ENCODE assay signal across 9 cellular contexts in the genomic region with DNA sequence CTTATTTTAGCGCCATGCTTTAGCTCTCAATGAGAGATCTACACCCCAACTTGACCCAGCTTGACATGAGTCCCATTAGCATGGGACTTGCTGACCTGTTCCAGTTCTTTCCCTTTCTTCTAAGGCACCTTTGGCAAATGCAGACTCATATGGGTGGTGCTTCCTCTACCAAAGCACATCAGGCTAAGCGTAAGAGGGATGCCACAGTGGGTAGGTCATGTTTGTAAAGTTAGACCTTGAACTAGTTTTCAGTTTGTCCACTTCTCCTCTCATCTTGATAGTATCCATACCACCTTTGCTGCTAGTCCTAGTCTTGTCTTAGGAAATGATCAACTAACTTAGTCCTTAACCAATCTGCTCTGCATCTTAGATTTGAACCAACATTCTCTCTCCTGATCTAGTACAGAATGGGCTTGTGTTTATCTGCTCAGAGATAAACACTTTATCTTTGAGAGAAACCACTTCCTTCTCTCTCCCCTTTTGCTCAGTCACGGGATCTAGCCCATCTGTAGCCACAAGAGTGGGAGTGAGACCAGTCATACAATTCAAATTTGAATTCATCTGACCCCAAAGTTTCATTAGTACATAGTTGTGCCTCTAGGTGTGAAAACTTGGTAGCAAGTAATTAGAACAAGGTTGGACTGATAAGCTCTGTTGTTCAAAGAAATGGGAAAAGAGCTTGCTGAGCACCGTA.
DNase-seq lines count a peak whose midpoint lies in the region; ATAC-seq lines count a peak whose summit lies in the region.
"Had no signal": no experiment of that assay in that cellular context is flagged by ENCODE, and none has a peak within 500 bp of the region (broad histone marks: within the 10 kb centered on the region; RNA-seq: fewer than 3 reads in every experiment).

No MANE protein-coding gene starts in this region.

- peaks cover 0 to 13% (median 0%) of the 10 kb centered on the region in 3 donors for H3K36me3 Mint-ChIP-seq in CD8-positive, alpha-beta memory T cell
- H3K36me3 Mint-ChIP-seq in activated T-helper 2 cell treated with anti-CD3 and anti-CD28 coated beads, Interferon-gamma antibody, Interleukin-2, Interleukin-4, amounts not matched to agents 10 μg/mL and 5 μg/mL and 100 μg/mL, durations not matched to agents 14 hours and 24 hours and 36 hours (ENCODE audit: low read depth) = peaks cover 23% of the 10 kb centered on the region

- H3K27me3 ChIP-seq in CD8-positive, alpha-beta memory T cell (ENCODE audit: insufficient read depth, low read length, poor library complexity, severe bottlenecking) = no peaks in the 10 kb centered on the region

- H3K4me1 Mint-ChIP-seq in CD8-positive, alpha-beta memory T cell = peaks cover 33 to 50% (median 50%) of the 10 kb centered on the region in 3 donors
- H3K4me1 Mint-ChIP-seq in activated T-helper 2 cell treated with anti-CD3 and anti-CD28 coated beads, Interferon-gamma antibody, Interleukin-2, Interleukin-4, amounts not matched to agents 10 μg/mL and 5 μg/mL and 100 μg/mL, durations not matched to agents 14 hours and 24 hours and 36 hours (ENCODE audit: low read depth) = peaks cover 22% of the 10 kb centered on the region

- peaks cover 0 to 13% (median 12%) of the 10 kb centered on the region in 5 donors for H3K9me3 Mint-ChIP-seq in CD8-positive, alpha-beta memory T cell
- peaks cover 26% of the 10 kb centered on the region for H3K9me3 Mint-ChIP-seq in activated T-helper 2 cell treated with anti-CD3 and anti-CD28 coated beads, Interferon-gamma antibody, Interleukin-2, Interleukin-4, amounts not matched to agents 10 μg/mL and 5 μg/mL and 100 μg/mL, durations not matched to agents 14 hours and 24 hours and 36 hours

- CTCF ChIA-PET in CD8-positive, alpha-beta memory T cell (lab: Charles Lee) = interaction anchor here (1.4 to 2.1 kb wide), 4 partner anchors 10 to 22 kb away, joined by 4 to 6 read pairs (median 5); no protein-coding TSS in a partner anchor

- H3K27ac ChIP-seq in CD8-positive, alpha-beta memory T cell (ENCODE audit: low read depth, low read length) = no peak overlapping the region

- ATAC-seq in GM19463 (IDR thresholded peaks at IDR 0.05; ENCODE audit: unreplicated experiment) (peak; percentile 90), HG03439 (IDR thresholded peaks at IDR 0.05; ENCODE audit: unreplicated experiment) (peak; percentile 83)

- intact Hi-C loops in activated T-helper 2 cell treated with anti-CD3 and anti-CD28 coated beads, Interferon-gamma antibody, Interleukin-2, Interleukin-4, amounts not matched to agents 10 μg/mL and 5 μg/mL and 100 μg/mL, durations not matched to agents 14 hours and 24 hours and 36 hours (cut with micrococcal nuclease) = loop anchor here (1.0 to 2.0 kb wide), 6 partner anchors 10 to 98 kb away; no protein-coding TSS in a partner anchor

- POLR2A ChIA-PET in CD8-positive, alpha-beta memory T cell (lab: Charles Lee) = interaction anchor here (0.7 to 1.5 kb wide), 6 partner anchors 8 to 73 kb away, joined by 3 to 10 read pairs (median 3); no protein-coding TSS in a partner anchor

- H3K4me1 ChIP-seq in CD8-positive, alpha-beta memory T cell (ENCODE audit: insufficient read depth, low read length) = peaks cover 32% of the 10 kb centered on the region

- H3K4me3 ChIP-seq in CD8-positive, alpha-beta memory T cell (ENCODE audit: low read length) = no peak overlapping the region
- H3K4me3 ChIP-seq: skin epidermis had no signal

- no peaks in the 10 kb centered on the region for H3K27me3 Mint-ChIP-seq in CD8-positive, alpha-beta memory T cell
- peaks cover 10% of the 10 kb centered on the region for H3K27me3 Mint-ChIP-seq in activated T-helper 2 cell treated with anti-CD3 and anti-CD28 coated beads, Interferon-gamma antibody, Interleukin-2, Interleukin-4, amounts not matched to agents 10 μg/mL and 5 μg/mL and 100 μg/mL, durations not matched to agents 14 hours and 24 hours and 36 hours (ENCODE audit: low read depth)

- H3K36me3 ChIP-seq in CD8-positive, alpha-beta memory T cell (ENCODE audit: insufficient read depth, low read length) = no peaks in the 10 kb centered on the region

- H3K9me3 ChIP-seq in CD8-positive, alpha-beta memory T cell (ENCODE audit: low read length) = no peaks in the 10 kb centered on the region

- peak in 2 of 5 donors; percentile 61 to 65 for DNase-seq in CD8-positive, alpha-beta memory T cell
- no peak for DNase-seq in activated T-helper 2 cell treated with anti-CD3 and anti-CD28 coated beads, Interferon-gamma antibody, Interleukin-2, Interleukin-4, amounts not matched to agents 10 μg/mL and 5 μg/mL and 100 μg/mL, durations not matched to agents 14 hours and 24 hours and 36 hours (ENCODE audit: low spot score)
- DNase-seq in NCI-H2029 treated with DMSO at 0.1 percent for 48 hours (lab: John Stamatoyannopoulos, UW) = no peak
- DNase-seq in T1000 (lab: John Stamatoyannopoulos, UW) = no peak
- no peak for DNase-seq in NCI-H446 (lab: John Stamatoyannopoulos, UW)
- DNase-seq in NCI-H2171 treated with DMSO at 0.1 percent for 48 hours (lab: John Stamatoyannopoulos, UW) = no peak

- peak overlapping the region; percentile 2 to 84 (median 71) for H3K4me3 Mint-ChIP-seq in CD8-positive, alpha-beta memory T cell
- no peak overlapping the region for H3K4me3 Mint-ChIP-seq in activated T-helper 2 cell treated with anti-CD3 and anti-CD28 coated beads, Interferon-gamma antibody, Interleukin-2, Interleukin-4, amounts not matched to agents 10 μg/mL and 5 μg/mL and 100 μg/mL, durations not matched to agents 14 hours and 24 hours and 36 hours (ENCODE audit: low read depth)

- H3K27ac Mint-ChIP-seq in CD8-positive, alpha-beta memory T cell = peak overlapping the region; percentile 69 to 96 (median 91)
- H3K27ac Mint-ChIP-seq in activated T-helper 2 cell treated with anti-CD3 and anti-CD28 coated beads, Interferon-gamma antibody, Interleukin-2, Interleukin-4, amounts not matched to agents 10 μg/mL and 5 μg/mL and 100 μg/mL, durations not matched to agents 14 hours and 24 hours and 36 hours = peak overlapping the region; percentile 24
